1 cellular context compared by ENCODE assay signal in the genomic region with DNA sequence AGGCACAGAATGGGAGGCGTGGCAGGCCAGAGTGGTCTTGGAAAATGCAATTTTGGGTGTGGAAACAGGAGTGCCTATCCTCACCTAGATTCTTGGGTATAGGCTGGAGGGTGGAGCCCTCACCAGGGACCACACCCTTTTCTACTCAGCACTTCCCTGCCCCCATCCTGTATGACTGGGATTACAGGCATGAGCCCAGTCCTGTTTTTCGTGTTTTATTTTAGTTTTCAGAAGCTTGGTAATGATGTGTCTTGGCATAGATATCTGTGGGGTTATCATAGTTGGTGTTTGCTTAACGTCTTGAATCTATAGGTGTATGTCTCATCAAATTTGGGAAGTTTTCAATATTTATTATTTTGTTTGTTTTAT.
A peak's percentile ranks its signal among the peaks of the same experiment; 100 is the strongest.
TF ChIP-seq lines count a peak whose summit lies in the region.

No MANE protein-coding gene starts in this region.

TF ChIP-seq in HCT116, 20 proteins besides CTCF, POLR2A, EP300 and RAD21:
- TF ChIP-seq TCF7L2 (IDR thresholded peaks at IDR 0.05; ENCODE audit: borderline replicate concordance, extremely low read depth, insufficient read depth, insufficient read length) (no peak), CBX3 (IDR thresholded peaks at IDR 0.05; ENCODE audit: low read depth) (0 out of 2 replicates have a peak, but pooled peaks have one; percentile 29), SRF (IDR thresholded peaks at IDR 0.05; ENCODE audit: low read depth) (no peak), ELF1 (IDR thresholded peaks at IDR 0.05; ENCODE audit: borderline replicate concordance, low read depth) (no peak), POLR2AphosphoS5 (IDR thresholded peaks at IDR 0.05; ENCODE audit: low read depth, low read length) (no peak), FOSL1 (IDR thresholded peaks at IDR 0.05; ENCODE audit: low read depth) (0 out of 2 replicates have a peak, but pooled peaks have one; percentile 30), ZFX (IDR thresholded peaks at IDR 0.05) (no peak), SP1 (IDR thresholded peaks at IDR 0.05; ENCODE audit: low read depth) (peak; percentile 60), JUND (IDR thresholded peaks at IDR 0.05) (peak; percentile 35; the same call in 1 of the 2 replicates)
